8 cellular contexts compared by ENCODE assay signal in genomic region chr3:97821413-97821809, GRCh38. TPM values are rescaled to one million over a fixed set of nuclear protein-coding genes. Genes with fewer than 3 reads are reported as not detected.
DNase-seq lines count a peak whose midpoint lies in the region; ATAC-seq, FAIRE-seq and TF ChIP-seq lines count a peak whose summit lies in the region.

No MANE protein-coding gene starts in this region.

- intact Hi-C loops in kidney (cut with DNase I), result no loop called here

- H4K20me1 ChIP-seq in BLaER1 treated with 17β-estradiol and CSF1 and Interleukin-3, amounts not matched to agents 10 nM and 100 nM, result peaks cover 0 to 24% (median 5%) of the 10 kb centered on the region in 11 experiments; a peak in 9 of 22 replicates
- no peaks in the 10 kb centered on the region for H4K20me1 ChIP-seq in SU-DHL-6 (ENCODE audit: low read depth, low read length)

- H3K4me2 ChIP-seq in BLaER1 treated with 17β-estradiol and CSF1 and Interleukin-3, amounts not matched to agents 10 nM and 100 nM, result peak overlapping the region; percentile 87 to 99 (median 94)
- H3K4me2 ChIP-seq in SU-DHL-6 (ENCODE audit: low read depth, low read length, poor library complexity, severe bottlenecking), result peak overlapping the region; percentile 88

- ATAC-seq in HG03196 (IDR thresholded peaks at IDR 0.05; ENCODE audit: unreplicated experiment), result peak; percentile 41

- peak; percentile 3 for DNase-seq in GM19238 (ENCODE audit: insufficient read length, low spot score)
- peak; percentile 40 for DNase-seq in brain pericyte (ENCODE audit: low read depth, low spot score)
- peak; percentile 86 for DNase-seq in kidney
- peak; percentile 51 to 54 for DNase-seq in stimulated activated CD4-positive, alpha-beta T cell treated with anti-CD3 and anti-CD28 coated beads, Interleukin-2, amount 100 ng/mL, for 24 hours
- no peak for DNase-seq in NCI-H128 (lab: John Stamatoyannopoulos, UW; ENCODE audit: unreplicated experiment)

- no peaks in the 10 kb centered on the region for H3K9me3 ChIP-seq in BLaER1 treated with 17β-estradiol and CSF1 and Interleukin-3, amounts not matched to agents 10 nM and 100 nM (replicated peaks in 1 of 11)
- H3K9me3 ChIP-seq in SU-DHL-6 (ENCODE audit: insufficient read depth, low read length), result no peaks in the 10 kb centered on the region
- H3K9me3 ChIP-seq in kidney (ENCODE audit: control insufficient read depth in 1 of 2, low read length in 2 of 2), result no peaks in the 10 kb centered on the region

- peak overlapping the region in 3 of 11 experiments; percentile 79 to 88 (median 83); a peak in 4 of 22 replicates for H3K27ac ChIP-seq in BLaER1 treated with 17β-estradiol and CSF1 and Interleukin-3, amounts not matched to agents 10 nM and 100 nM
- H3K27ac ChIP-seq in SU-DHL-6 (ENCODE audit: low read depth, low read length) (no peak overlapping the region), kidney (ENCODE audit: low read depth in 2 of 2, low read length in 2 of 2) (peak overlapping the region; percentile 70)

- peak overlapping the region; percentile 84 for H2AFZ ChIP-seq in SU-DHL-6 (ENCODE audit: low read depth, low read length, severe bottlenecking)

- TF ChIP-seq CTCF in SU-DHL-6 (IDR thresholded peaks at IDR 0.05; ENCODE audit: insufficient read depth, low read length, poor library complexity, severe bottlenecking) (no peak), kidney (IDR thresholded peaks at IDR 0.05; ENCODE audit: borderline replicate concordance, extremely low read depth, insufficient read depth) (no peak)

- H3K9ac ChIP-seq in BLaER1 treated with 17β-estradiol and CSF1 and Interleukin-3, amounts not matched to agents 10 nM and 100 nM, result peak overlapping the region; percentile 74 to 90 (median 83)
- peak overlapping the region; percentile 64 for H3K9ac ChIP-seq in SU-DHL-6 (ENCODE audit: low read length)
- H3K9ac ChIP-seq in kidney (ENCODE audit: low read length in 2 of 2), result peak overlapping the region; percentile 35 to 84

- H3K36me3 ChIP-seq in BLaER1 treated with 17β-estradiol and CSF1 and Interleukin-3, amounts not matched to agents 10 nM and 100 nM, result no peaks in the 10 kb centered on the region
- H3K36me3 ChIP-seq in SU-DHL-6 (ENCODE audit: low read length) (no peaks in the 10 kb centered on the region), kidney (ENCODE audit: control insufficient read depth in 1 of 2, insufficient read depth in 2 of 2, low read length in 2 of 2) (no peaks in the 10 kb centered on the region)

- H3K27me3 ChIP-seq in BLaER1 treated with 17β-estradiol and CSF1 and Interleukin-3, amounts not matched to agents 10 nM and 100 nM, result peaks cover 13 to 47% (median 38%) of the 10 kb centered on the region in 11 experiments
- no peaks in the 10 kb centered on the region; the same call in 1 of the 2 replicates for H3K27me3 ChIP-seq in SU-DHL-6 (ENCODE audit: low read length)

- 0 out of 2 replicates have a peak, but pooled peaks cover 3% of the 10 kb centered on the region for H3F3A ChIP-seq in SU-DHL-6 (ENCODE audit: insufficient read depth)

- FAIRE-seq in kidney (lab: Jason Lieb, UNC), result no peak

- peaks cover 7 to 23% (median 19%) of the 10 kb centered on the region in 10 experiments; a peak in 18 of 20 replicates for H3K4me1 ChIP-seq in BLaER1 treated with 17β-estradiol and CSF1 and Interleukin-3, amounts not matched to agents 10 nM and 100 nM
- H3K4me1 ChIP-seq in kidney (ENCODE audit: control insufficient read depth in 1 of 2, insufficient read depth in 1 of 2, low read depth in 1 of 2, low read length in 2 of 2), result no peaks in the 10 kb centered on the region

- no peaks in the 10 kb centered on the region for H3K9me2 ChIP-seq in SU-DHL-6 (replicated peaks; ENCODE audit: insufficient read depth, low read length)

- peak overlapping the region; percentile 71 to 91 (median 82) for H3K4me3 ChIP-seq in BLaER1 treated with 17β-estradiol and CSF1 and Interleukin-3, amounts not matched to agents 10 nM and 100 nM
- peak overlapping the region; percentile 62 for H3K4me3 ChIP-seq in SU-DHL-6 (ENCODE audit: insufficient read depth, low read length, poor library complexity, severe bottlenecking)
- H3K4me3 ChIP-seq in kidney (ENCODE audit: low read length in 2 of 2), result peak overlapping the region; percentile 76 to 81

- no peaks in the 10 kb centered on the region for H3K79me2 ChIP-seq in SU-DHL-6 (ENCODE audit: insufficient read depth, low read length)

RNA-seq across cellular contexts. Expression of gene CRYBG3, which starts 0.4 kb away (rescaled TPM):
- 20.7 TPM for total RNA-seq in kidney
- 3.1 TPM for polyA plus RNA-seq in kidney (ENCODE audit: insufficient read depth, low read depth, low replicate concordance)

RNA-seq across cellular contexts. Expression of gene ARL6, which starts 56.9 kb away (rescaled TPM):
- 10.7 TPM for total RNA-seq in kidney
- 7.8 TPM for polyA plus RNA-seq in kidney (ENCODE audit: insufficient read depth, low read depth, low replicate concordance)
